1 cellular context compared by ENCODE assay signal in the genomic region with DNA sequence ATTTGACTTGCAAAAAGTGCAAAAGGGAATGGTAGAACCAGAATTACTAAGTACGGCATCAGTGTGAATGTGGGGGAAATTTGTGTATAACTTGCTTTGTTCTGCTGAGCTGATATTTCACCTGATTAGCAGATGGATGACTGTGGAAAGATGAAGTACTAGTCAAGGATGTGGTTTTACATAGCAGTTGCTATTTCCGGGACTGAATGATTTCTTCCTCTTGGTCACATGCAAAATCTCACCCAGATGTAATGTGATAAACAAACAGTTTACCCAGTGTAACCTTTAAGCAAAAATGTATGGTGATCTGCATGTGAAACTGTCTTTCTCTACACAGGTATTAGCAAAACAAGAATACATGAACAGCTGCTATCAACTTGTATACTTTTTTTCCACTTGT.
TF ChIP-seq lines count a peak whose summit lies in the region.

No MANE protein-coding gene starts in this region.

TF ChIP-seq in SK-N-SH treated with all-trans-retinoic acid at 6 μM for 48 hours, 23 proteins besides CTCF, POLR2A, EP300 and RAD21 (continued from another document):
- TF ChIP-seq GLIS3 (CRISPR knock-in tag; IDR thresholded peaks at IDR 0.05) (no peak), PPARA (CRISPR knock-in tag; IDR thresholded peaks at IDR 0.05; ENCODE audit: borderline replicate concordance) (no peak)
TF ChIP-seq in SK-N-SH treated with all-trans-retinoic acid at 6 μM for 48 hours: peak in this region for 0.
